ENCODE assay signal across 8 cellular contexts in genomic region chr10:114937962-114938817, GRCh38. TPM values are rescaled to one million over a fixed set of nuclear protein-coding genes. Genes with fewer than 3 reads are reported as not detected.
DNase-seq lines count a peak whose midpoint lies in the region; ATAC-seq lines count a peak whose summit lies in the region.

TSS of gene TRUB1 (plus strand) at chr10:114938195. CDS start at chr10:114938254, 59 bp downstream.

- H3K4me1 ChIP-seq in CD8-positive, alpha-beta memory T cell (ENCODE audit: insufficient read depth, low read length), result peaks cover 21% of the 10 kb centered on the region

- H3K27me3 Mint-ChIP-seq in CD8-positive, alpha-beta memory T cell, result peaks cover 0 to 3% of the 10 kb centered on the region in 2 donors
- H3K27me3 Mint-ChIP-seq in effector memory CD8-positive, alpha-beta T cell, result peaks cover 0 to 10% of the 10 kb centered on the region in 2 donors

- H3K4me3 Mint-ChIP-seq in CD8-positive, alpha-beta memory T cell, result peak within 1 kb of the TSS; percentile 95 to 99 (median 97)
- peak within 1 kb of the TSS; percentile 93 to 98 for H3K4me3 Mint-ChIP-seq in effector memory CD8-positive, alpha-beta T cell

- peak within 1 kb of the TSS; percentile 97 for H3K4me3 ChIP-seq in CD8-positive, alpha-beta memory T cell (ENCODE audit: low read length)

- peak; percentile 99 for ATAC-seq in GM19468 (IDR thresholded peaks at IDR 0.05; ENCODE audit: extremely low read depth, unreplicated experiment)
- ATAC-seq in effector memory CD8-positive, alpha-beta T cell (replicated peaks), result peak; percentile 100

- peak within 1 kb of the TSS; percentile 91 to 98 (median 96) for H3K27ac Mint-ChIP-seq in CD8-positive, alpha-beta memory T cell
- H3K27ac Mint-ChIP-seq in effector memory CD8-positive, alpha-beta T cell, result peak within 1 kb of the TSS; percentile 96 to 98

- POLR2A ChIA-PET in CD8-positive, alpha-beta memory T cell (lab: Charles Lee), result interaction anchor here (0.9 to 1.1 kb wide), 2 partner anchors 116 to 412 kb away, joined by 3 read pairs; partner anchors contain the start of gene FHIP2A

- peaks cover 9% of the 10 kb centered on the region for H3K36me3 ChIP-seq in CD8-positive, alpha-beta memory T cell (ENCODE audit: insufficient read depth, low read length)

- peaks cover 0 to 29% (median 6%) of the 10 kb centered on the region in 3 donors for H3K36me3 Mint-ChIP-seq in CD8-positive, alpha-beta memory T cell
- peaks cover 19% of the 10 kb centered on the region for H3K36me3 Mint-ChIP-seq in effector memory CD8-positive, alpha-beta T cell (ENCODE audit: insufficient read depth)

- H3K4me1 Mint-ChIP-seq in CD8-positive, alpha-beta memory T cell, result peaks cover 30 to 45% (median 36%) of the 10 kb centered on the region in 3 donors
- H3K4me1 Mint-ChIP-seq in effector memory CD8-positive, alpha-beta T cell (ENCODE audit: low read depth in 2 of 2), result peaks cover 19 to 22% of the 10 kb centered on the region in 2 donors

- H3K27me3 ChIP-seq in CD8-positive, alpha-beta memory T cell (ENCODE audit: insufficient read depth, low read length, poor library complexity, severe bottlenecking), result no peaks in the 10 kb centered on the region

- H3K9me3 ChIP-seq in CD8-positive, alpha-beta memory T cell (ENCODE audit: low read length), result no peaks in the 10 kb centered on the region

- peak within 1 kb of the TSS; percentile 90 for H3K27ac ChIP-seq in CD8-positive, alpha-beta memory T cell (ENCODE audit: low read depth, low read length)

- CTCF ChIA-PET in CD8-positive, alpha-beta memory T cell (lab: Charles Lee), result interaction anchor here (1.7 kb wide), 2 partner anchors 10 to 117 kb away, joined by 5 to 6 read pairs; partner anchors contain the start of gene FHIP2A

- no peaks in the 10 kb centered on the region for H3K9me3 Mint-ChIP-seq in CD8-positive, alpha-beta memory T cell
- no peaks in the 10 kb centered on the region for H3K9me3 Mint-ChIP-seq in effector memory CD8-positive, alpha-beta T cell

- peak; percentile 75 to 93 (median 84) for DNase-seq in CD8-positive, alpha-beta memory T cell
- DNase-seq in HS-5 (ENCODE audit: low read depth) (peak; percentile 74), medulla oblongata (ENCODE audit: extremely low spot score) (peak; percentile 99)
- DNase-seq in NK-92 treated with Interleukin-12 subunit alpha and Interleukin-12 subunit beta, amount 100 ng/mL, for 24 hours (lab: John Stamatoyannopoulos, UW), result peak; percentile 83
- peak; percentile 90 for DNase-seq in activated CD8-positive, alpha-beta memory T cell treated with anti-CD3 and anti-CD28 coated beads for 24 hours
- DNase-seq in effector memory CD8-positive, alpha-beta T cell, result peak; percentile 82 to 87 (median 86)
- DNase-seq in stimulated activated CD8-positive, alpha-beta memory T cell treated with anti-CD3 and anti-CD28 coated beads, Interleukin-12 subunit alpha, Interleukin-12 subunit beta, amount 100 ng/mL, for 1 hour (ENCODE audit: low read depth), result peak; percentile 84

RNA-seq across cellular contexts. Expression of gene TRUB1, which starts in this region (rescaled TPM):
- total RNA-seq in CD8-positive, alpha-beta memory T cell, result 10 to 100 TPM; 15.7 to 20.0 TPM
- polyA plus RNA-seq in CD8-positive, alpha-beta memory T cell, result 10.2 TPM

Comparison
In these comparisons a context has a peak if more than half of its experiments do, and no peak if none do; other contexts are left out.
1. Peak in every context shown above with its lines: DNase-seq, ATAC-seq, H3K4me3 ChIP-seq and H3K27ac ChIP-seq.